1 cellular context compared by ENCODE assay signal in genomic region chr14:91376547-91377477, GRCh38.
TF ChIP-seq lines count a peak whose summit lies in the region.

No MANE protein-coding gene starts in this region.

TF ChIP-seq in HEK293, 187 proteins besides CTCF, POLR2A, EP300 and RAD21 (continued from another document):
- TF ChIP-seq ZNF280D (tag by site-specific recombination; IDR thresholded peaks at IDR 0.05), result no peak
- no peak for TF ChIP-seq WT1 (tag by site-specific recombination; IDR thresholded peaks at IDR 0.05)
